In genomic region chr1:24060482-24060881, GRCh38 we compare ENCODE assay signal across 36 cellular contexts. TPM values are rescaled to one million over a fixed set of nuclear protein-coding genes. Genes with fewer than 3 reads are reported as not detected.
"Had no signal": no experiment of that assay in that cellular context is flagged by ENCODE, and none has a peak within 500 bp of the region (broad histone marks: within the 10 kb centered on the region; RNA-seq: fewer than 3 reads in every experiment).

No MANE protein-coding gene starts in this region.

- H3K27me3 ChIP-seq: ascending aorta had no signal

- H3K27ac Mint-ChIP-seq: activated B cell treated with CpG ODN at 0.5 μM for 24 hours; activated CD4-positive, alpha-beta memory T cell treated with anti-CD3 and anti-CD28 coated beads for 36 hours; activated CD4-positive, alpha-beta T cell treated with anti-CD3 and anti-CD28 coated beads, Interleukin-2, amount 10 ng/mL, durations not matched to agents 24 days and 14 days; activated CD8-positive, alpha-beta T cell treated with anti-CD3 and anti-CD28 coated beads for 36 hours; activated naive CD4-positive, alpha-beta T cell treated with anti-CD3 and anti-CD28 coated beads, Interleukin-2, amount 10 ng/mL, durations not matched to agents 7 days and 5 days; activated naive CD4-positive, alpha-beta T cell treated with anti-CD3 and anti-CD28 coated beads, Interleukin-2, amount 50 U/mL, for 24 hours; activated naive CD8-positive, alpha-beta T cell; activated naive CD8-positive, alpha-beta T cell treated with anti-CD3 and anti-CD28 coated beads, Interleukin-2, amount 10 ng/mL, durations not matched to agents 7 days and 5 days; activated naive CD8-positive, alpha-beta T cell treated with anti-CD3 and anti-CD28 coated beads, Interleukin-2, amount 50 U/mL, for 24 hours; activated T-cell treated with anti-CD3 and anti-CD28 coated beads, Interleukin-2, amount 50 U/mL, for 72 hours; activated T-helper 1 cell treated with anti-CD3 and anti-CD28 coated beads, Interleukin-12 subunit alpha, Interleukin-12 subunit beta, Interleukin-2, Interleukin-4 antibody, amounts not matched to agents 30 ng/mL and 10 ng/mL and 1 ng/mL, durations not matched to agents 14 hours and 24 hours and 36 hours; activated T-helper 17 cell treated with anti-CD3 and anti-CD28 coated beads, Interleukin-2, amount 50 U/mL, for 72 hours; brain; T-helper 1 cell treated with Interleukin-12 subunit alpha and Interleukin-12 subunit beta and Interleukin-4 antibody, amounts not matched to agents 30 μg/mL and 1 μg/mL, for 36 hours; T-helper 2 cell treated with Interferon-gamma antibody and Interleukin-4, amounts not matched to agents 5 μg/mL and 100 μg/mL, for 36 hours had no signal

- H3K9me3 Mint-ChIP-seq: activated CD4-positive, alpha-beta T cell treated with anti-CD3 and anti-CD28 coated beads, Interleukin-2, amount 10 ng/mL, durations not matched to agents 24 days and 14 days; activated naive CD4-positive, alpha-beta T cell treated with anti-CD3 and anti-CD28 coated beads, Interleukin-2, amount 50 U/mL, for 24 hours; activated naive CD8-positive, alpha-beta T cell treated with anti-CD3 and anti-CD28 coated beads, Interleukin-2, amount 50 U/mL, for 24 hours; activated T-cell treated with anti-CD3 and anti-CD28 coated beads, Interleukin-2, amount 50 U/mL, for 72 hours had no signal

- H3K4me3 ChIP-seq: ascending aorta had no signal

- ATAC-seq: activated CD8-positive, alpha-beta T cell treated with anti-CD3 and anti-CD28 coated beads for 36 hours; activated naive CD8-positive, alpha-beta T cell treated with anti-CD3 and anti-CD28 coated beads, Interleukin-2, amount 50 U/mL, for 24 hours; activated T-cell treated with anti-CD3 and anti-CD28 coated beads, Interleukin-2, amount 50 U/mL, for 4 hours; activated T-cell treated with anti-CD3 and anti-CD28 coated beads, Interleukin-2, amount 50 U/mL, for 72 hours; activated T-helper 17 cell treated with anti-CD3 and anti-CD28 coated beads, Interleukin-2, amount 50 U/mL, for 72 hours had no signal

- H3K36me3 ChIP-seq: ascending aorta had no signal

- H3K27me3 Mint-ChIP-seq: activated B cell treated with CpG ODN at 0.5 μM for 24 hours; activated CD4-positive, alpha-beta memory T cell treated with anti-CD3 and anti-CD28 coated beads for 36 hours; activated CD4-positive, alpha-beta T cell treated with anti-CD3 and anti-CD28 coated beads, Interleukin-2, amount 10 ng/mL, durations not matched to agents 24 days and 14 days; activated naive CD4-positive, alpha-beta T cell treated with anti-CD3 and anti-CD28 coated beads, Interleukin-2, amount 50 U/mL, for 24 hours; activated naive CD8-positive, alpha-beta T cell; activated naive CD8-positive, alpha-beta T cell treated with anti-CD3 and anti-CD28 coated beads, Interleukin-2, amount 50 U/mL, for 24 hours had no signal

- FAIRE-seq: TTC549 had no signal

- H3K36me3 Mint-ChIP-seq: activated CD4-positive, alpha-beta memory T cell treated with anti-CD3 and anti-CD28 coated beads for 36 hours; activated naive CD4-positive, alpha-beta T cell treated with anti-CD3 and anti-CD28 coated beads, Interleukin-2, amount 10 ng/mL, durations not matched to agents 7 days and 5 days; activated naive CD4-positive, alpha-beta T cell treated with anti-CD3 and anti-CD28 coated beads, Interleukin-2, amount 50 U/mL, for 24 hours; activated naive CD8-positive, alpha-beta T cell; activated naive CD8-positive, alpha-beta T cell treated with anti-CD3 and anti-CD28 coated beads, Interleukin-2, amount 10 ng/mL, durations not matched to agents 7 days and 5 days; brain had no signal

- H3K4me1 Mint-ChIP-seq: activated B cell treated with CpG ODN at 0.5 μM for 24 hours; activated CD4-positive, alpha-beta T cell treated with anti-CD3 and anti-CD28 coated beads, Interleukin-2, amount 10 ng/mL, durations not matched to agents 24 days and 14 days; activated naive CD4-positive, alpha-beta T cell treated with anti-CD3 and anti-CD28 coated beads, Interleukin-2, amount 10 ng/mL, durations not matched to agents 7 days and 5 days; activated naive CD4-positive, alpha-beta T cell treated with anti-CD3 and anti-CD28 coated beads, Interleukin-2, amount 50 U/mL, for 24 hours; activated naive CD8-positive, alpha-beta T cell treated with anti-CD3 and anti-CD28 coated beads, Interleukin-2, amount 10 ng/mL, durations not matched to agents 7 days and 5 days; activated naive CD8-positive, alpha-beta T cell treated with anti-CD3 and anti-CD28 coated beads, Interleukin-2, amount 50 U/mL, for 24 hours; activated T-helper 17 cell treated with anti-CD3 and anti-CD28 coated beads, Interleukin-2, amount 50 U/mL, for 72 hours; brain had no signal

- H3K4me3 Mint-ChIP-seq: activated B cell treated with CpG ODN at 0.5 μM for 24 hours; activated CD4-positive, alpha-beta memory T cell treated with anti-CD3 and anti-CD28 coated beads for 36 hours; activated CD4-positive, alpha-beta T cell treated with anti-CD3 and anti-CD28 coated beads, Interleukin-2, amount 10 ng/mL, durations not matched to agents 24 days and 14 days; activated CD8-positive, alpha-beta T cell treated with anti-CD3 and anti-CD28 coated beads for 36 hours; activated naive CD4-positive, alpha-beta T cell treated with anti-CD3 and anti-CD28 coated beads, Interleukin-2, amount 10 ng/mL, durations not matched to agents 7 days and 5 days; activated naive CD4-positive, alpha-beta T cell treated with anti-CD3 and anti-CD28 coated beads, Interleukin-2, amount 50 U/mL, for 24 hours; activated naive CD8-positive, alpha-beta T cell; activated naive CD8-positive, alpha-beta T cell treated with anti-CD3 and anti-CD28 coated beads, Interleukin-2, amount 10 ng/mL, durations not matched to agents 7 days and 5 days; activated naive CD8-positive, alpha-beta T cell treated with anti-CD3 and anti-CD28 coated beads, Interleukin-2, amount 50 U/mL, for 24 hours; activated T-cell treated with anti-CD3 and anti-CD28 coated beads, Interleukin-2, amount 50 U/mL, for 4 hours; activated T-cell treated with anti-CD3 and anti-CD28 coated beads, Interleukin-2, amount 50 U/mL, for 72 hours; activated T-helper 1 cell treated with anti-CD3 and anti-CD28 coated beads, Interleukin-12 subunit alpha, Interleukin-12 subunit beta, Interleukin-2, Interleukin-4 antibody, amounts not matched to agents 30 ng/mL and 10 ng/mL and 1 ng/mL, durations not matched to agents 14 hours and 24 hours and 36 hours; activated T-helper 17 cell treated with anti-CD3 and anti-CD28 coated beads, Interleukin-2, amount 50 U/mL, for 72 hours; brain; T-helper 1 cell treated with Interleukin-12 subunit alpha and Interleukin-12 subunit beta and Interleukin-4 antibody, amounts not matched to agents 30 μg/mL and 1 μg/mL, for 36 hours; T-helper 2 cell treated with Interferon-gamma antibody and Interleukin-4, amounts not matched to agents 5 μg/mL and 100 μg/mL, for 36 hours had no signal

- H3K9me3 ChIP-seq: ascending aorta had no signal

- DNase-seq: activated B cell treated with CpG ODN at 0.5 μM for 24 hours; activated CD4-positive, alpha-beta memory T cell treated with anti-CD3 and anti-CD28 coated beads for 36 hours; activated CD4-positive, alpha-beta T cell treated with anti-CD3 and anti-CD28 coated beads for 4 hours; activated CD4-positive, alpha-beta T cell treated with anti-CD3 and anti-CD28 coated beads, Interleukin-2, amount 10 ng/mL, durations not matched to agents 24 days and 14 days; activated CD4-positive, alpha-beta T cell treated with anti-CD3 and anti-CD28 coated beads, Interleukin-2, amount 50 U/mL, for 1 hour; activated CD4-positive, alpha-beta T cell treated with anti-CD3 and anti-CD28 coated beads, Interleukin-2, amount 50 U/mL, for 4 hours; activated CD4-positive, CD25-positive, alpha-beta regulatory T cell treated with anti-CD3 and anti-CD28 coated beads, Interleukin-2, amount 50 U/mL, for 72 hours; activated CD8-positive, alpha-beta memory T cell treated with anti-CD3 and anti-CD28 coated beads, Interleukin-2, amount 50 U/mL, for 4 hours; activated CD8-positive, alpha-beta T cell treated with anti-CD3 and anti-CD28 coated beads for 36 hours; activated gamma-delta T cell; activated naive CD4-positive, alpha-beta T cell treated with anti-CD3 and anti-CD28 coated beads, Interleukin-2, amount 10 ng/mL, durations not matched to agents 7 days and 5 days; activated naive CD4-positive, alpha-beta T cell treated with Interleukin-2 at 50 U/mL for 16 hours; activated naive CD8-positive, alpha-beta T cell treated with anti-CD3 and anti-CD28 coated beads, Interleukin-2, amount 10 ng/mL, durations not matched to agents 7 days and 5 days; activated naive CD8-positive, alpha-beta T cell treated with anti-CD3 and anti-CD28 coated beads, Interleukin-2, amount 50 U/mL, for 24 hours; activated T-cell treated with anti-CD3 and anti-CD28 coated beads for 4 hours; activated T-cell treated with anti-CD3 and anti-CD28 coated beads, Interleukin-2, amount 50 U/mL, for 1 hour; activated T-cell treated with anti-CD3 and anti-CD28 coated beads, Interleukin-2, amount 50 U/mL, for 4 hours; activated T-cell treated with anti-CD3 and anti-CD28 coated beads, Interleukin-2, amount 50 U/mL, for 72 hours; amygdala; anterior cingulate cortex; central memory CD4-positive, alpha-beta T cell; SW 1271; T-helper 1 cell; T-helper 2 cell; T-helper 9 cell had no signal

- H3K27ac ChIP-seq: ascending aorta, VCaP had no signal

- H3K4me1 ChIP-seq: ascending aorta had no signal

RNA-seq across cellular contexts. Expression of gene MYOM3, which starts 51.5 kb away (rescaled TPM):
- total RNA-seq: activated B cell treated with CpG ODN at 0.5 μM for 24 hours; activated CD4-positive, alpha-beta memory T cell treated with anti-CD3 and anti-CD28 coated beads for 36 hours; activated CD4-positive, alpha-beta T cell treated with anti-CD3 and anti-CD28 coated beads, Interleukin-2, amount 10 ng/mL, durations not matched to agents 24 days and 14 days; activated CD8-positive, alpha-beta memory T cell treated with anti-CD3 and anti-CD28 coated beads for 36 hours; activated CD8-positive, alpha-beta T cell treated with anti-CD3 and anti-CD28 coated beads for 36 hours; activated naive CD8-positive, alpha-beta T cell treated with anti-CD3 and anti-CD28 coated beads, Interleukin-2, amount 10 ng/mL, durations not matched to agents 7 days and 5 days; activated T-cell treated with anti-CD3 and anti-CD28 coated beads, Interleukin-2, amount 50 U/mL, for 4 hours; activated T-cell treated with anti-CD3 and anti-CD28 coated beads, Interleukin-2, amount 50 U/mL, for 72 hours; activated T-helper 1 cell treated with anti-CD3 and anti-CD28 coated beads, Interleukin-12 subunit alpha, Interleukin-12 subunit beta, Interleukin-2, Interleukin-4 antibody, amounts not matched to agents 30 ng/mL and 10 ng/mL and 1 ng/mL, durations not matched to agents 14 hours and 24 hours and 36 hours; activated T-helper 17 cell treated with anti-CD3 and anti-CD28 coated beads, Interleukin-2, amount 50 U/mL, for 72 hours had no signal
